ENCODE assay signal across 22 cellular contexts in genomic region chr12:113198286-113198685, GRCh38. TPM values are rescaled to one million over a fixed set of nuclear protein-coding genes. Genes with fewer than 3 reads are reported as not detected.
DNase-seq lines count a peak whose midpoint lies in the region; ATAC-seq and TF ChIP-seq lines count a peak whose summit lies in the region.
"Had no signal": no experiment of that assay in that cellular context is flagged by ENCODE, and none has a peak within 500 bp of the region (broad histone marks: within the 10 kb centered on the region; RNA-seq: fewer than 3 reads in every experiment).

No MANE protein-coding gene starts in this region.

- H3K27me3 Mint-ChIP-seq in chondrocyte (ENCODE audit: low read depth) = no peaks in the 10 kb centered on the region

- peak overlapping the region; percentile 50 for H3K27ac Mint-ChIP-seq in chondrocyte (ENCODE audit: unreplicated experiment)
- H3K27ac Mint-ChIP-seq: GM23338 had no signal

- H3K36me3 ChIP-seq in OCI-LY1 (ENCODE audit: insufficient read depth, low read length) = peaks cover 16% of the 10 kb centered on the region; the same call in 1 of the 2 replicates
- H3K36me3 ChIP-seq: MG63, neutrophil had no signal

- H3F3A ChIP-seq in OCI-LY1 (ENCODE audit: insufficient read depth, low read length) = 0 out of 2 replicates have a peak, but pooled peaks cover 10% of the 10 kb centered on the region

- peaks cover 70% of the 10 kb centered on the region for H3K4me1 ChIP-seq in OCI-LY1 (ENCODE audit: insufficient read depth, low read length, severe bottlenecking)

- H3K36me3 Mint-ChIP-seq in chondrocyte (ENCODE audit: low read depth) = no peaks in the 10 kb centered on the region

- H3K9me3 ChIP-seq in OCI-LY1 (ENCODE audit: low read length) = no peaks in the 10 kb centered on the region
- H3K9me3 ChIP-seq: MG63, neutrophil had no signal

- peaks cover 39% of the 10 kb centered on the region for H3K4me1 Mint-ChIP-seq in chondrocyte (ENCODE audit: low read depth)

- DNase-seq in EL = peak; percentile 33
- no peak for DNase-seq in chondrocyte (ENCODE audit: low spot score)
- peak; percentile 77 for DNase-seq in renal cortical epithelial cell (ENCODE audit: low read depth)
- DNase-seq in stimulated activated CD4-positive, alpha-beta T cell treated with anti-CD3 and anti-CD28 coated beads, Interleukin-12 subunit alpha, Interleukin-12 subunit beta, amount 100 ng/mL, for 4 hours = no peak
- DNase-seq in NCI-H146 treated with DMSO at 0.1 percent for 48 hours (lab: John Stamatoyannopoulos, UW; ENCODE audit: unreplicated experiment) = no peak
- DNase-seq: activated CD8-positive, alpha-beta memory T cell treated with anti-CD3 and anti-CD28 coated beads for 24 hours; activated naive CD4-positive, alpha-beta T cell treated with Interleukin-2 at 50 U/mL for 16 hours; activated T-cell treated with anti-CD3 and anti-CD28 coated beads, Interleukin-2, amount 50 U/mL, for 4 hours; MG63; NCI-H1417; NCI-H524 treated with DMSO at 0.1 percent for 48 hours; stimulated activated CD4-positive, alpha-beta T cell treated with anti-CD3 and anti-CD28 coated beads, Interleukin-4, amount 100 ng/mL, for 24 hours; stimulated activated naive CD8-positive, alpha-beta T cell treated with anti-CD3 and anti-CD28 coated beads, Interleukin-15, Interleukin-2, amounts not matched to agents 100 U/mL and 50 U/mL, for 24 hours had no signal

- peak overlapping the region; percentile 6; the same call in 1 of the 2 replicates for H3K9ac ChIP-seq in OCI-LY1 (ENCODE audit: low read length)

- H4K20me1 ChIP-seq in OCI-LY1 (ENCODE audit: insufficient read depth, low read length) = no peaks in the 10 kb centered on the region

- no peak for ATAC-seq in GM19351 (IDR thresholded peaks at IDR 0.05; ENCODE audit: unreplicated experiment)
- ATAC-seq: activated T-cell treated with anti-CD3 and anti-CD28 coated beads, Interleukin-2, amount 50 U/mL, for 4 hours; GM23338; HepG2; stimulated activated naive CD8-positive, alpha-beta T cell treated with anti-CD3 and anti-CD28 coated beads, Interleukin-15, Interleukin-2, amounts not matched to agents 100 U/mL and 50 U/mL, for 24 hours had no signal

- no peaks in the 10 kb centered on the region for H3K27me3 ChIP-seq in OCI-LY1 (ENCODE audit: insufficient read depth, low read length)
- H3K27me3 ChIP-seq: MG63, neutrophil had no signal

- no peaks in the 10 kb centered on the region for H3K9me3 Mint-ChIP-seq in chondrocyte (ENCODE audit: low read depth)
- H3K9me3 Mint-ChIP-seq: activated T-cell treated with anti-CD3 and anti-CD28 coated beads, Interleukin-2, amount 50 U/mL, for 4 hours; GM23338 had no signal

- H3K9me2 ChIP-seq in OCI-LY1 (ENCODE audit: low read depth, low read length) = no peaks in the 10 kb centered on the region

- H3K4me2 ChIP-seq in OCI-LY1 (ENCODE audit: low read length) = no peak overlapping the region; the same call in 1 of the 2 replicates
- H3K4me2 ChIP-seq: GM23338 had no signal

- H3K4me3 ChIP-seq in OCI-LY1 (ENCODE audit: low read depth, low read length, poor library complexity, severe bottlenecking) = no peak overlapping the region
- H3K4me3 ChIP-seq: GM23338, MG63 had no signal

- TF ChIP-seq CTCF in OCI-LY1 (IDR thresholded peaks at IDR 0.05; ENCODE audit: low read length) (no peak), chondrocyte (IDR thresholded peaks at IDR 0.05) (no peak)

- H3K4me3 Mint-ChIP-seq in chondrocyte (ENCODE audit: unreplicated experiment) = no peak overlapping the region
- H3K4me3 Mint-ChIP-seq: activated T-cell treated with anti-CD3 and anti-CD28 coated beads, Interleukin-2, amount 50 U/mL, for 4 hours; GM23338 had no signal

- no peaks in the 10 kb centered on the region for H3K79me2 ChIP-seq in OCI-LY1 (ENCODE audit: insufficient read depth, low read length)

- no peak overlapping the region for H2AFZ ChIP-seq in OCI-LY1 (ENCODE audit: low read length)
- H2AFZ ChIP-seq: GM23338 had no signal

- peak overlapping the region; percentile 94 for H3K27ac ChIP-seq in OCI-LY1 (ENCODE audit: low read depth, low read length, poor library complexity, severe bottlenecking)
- H3K27ac ChIP-seq: epithelial cell of prostate, neutrophil had no signal

RNA-seq across cellular contexts. Expression of gene RITA1, which starts 12.8 kb away (rescaled TPM):
- total RNA-seq in chondrocyte = 15.5 to 20.2 TPM (median 16.7 TPM) in 3 replicates
- total RNA-seq in renal cortical epithelial cell = 27.1 and 31.1 TPM in 2 replicates

RNA-seq across cellular contexts. Expression of gene DDX54, which starts 13.0 kb away (rescaled TPM):
- 44.2 to 52.7 TPM (median 44.6 TPM) in 3 replicates for total RNA-seq in chondrocyte
- 30.9 and 32.2 TPM in 2 replicates for total RNA-seq in renal cortical epithelial cell

RNA-seq across cellular contexts. Expression of gene TPCN1, which starts 23.0 kb away (rescaled TPM):
- total RNA-seq in chondrocyte = 35.9 to 40.0 TPM (median 37.7 TPM) in 3 replicates
- total RNA-seq in renal cortical epithelial cell = 20.1 and 48.6 TPM in 2 replicates

RNA-seq across cellular contexts. Expression of gene CFAP73, which starts 48.8 kb away (rescaled TPM):
- total RNA-seq in chondrocyte = not detected in 3 replicates
- 0.25 TPM in 1 of 2 replicates, not detected in the other for total RNA-seq in renal cortical epithelial cell
- total RNA-seq: aorta, Daoy, fibroblast of villous mesenchyme, HepG2 had no signal

Comparison
In these comparisons a context has a peak if more than half of its experiments do, and no peak if none do; other contexts are left out.
1. DNase-seq: peak in EL (single experiment) and renal cortical epithelial cell (single experiment); none in chondrocyte (single experiment), stimulated activated CD4-positive, alpha-beta T cell treated with anti-CD3 and anti-CD28 coated beads, Interleukin-12 subunit alpha, Interleukin-12 subunit beta, amount 100 ng/mL, for 4 hours (single experiment) and NCI-H146 treated with DMSO at 0.1 percent for 48 hours (single experiment).